In genomic region chr6:161035981-161036263, GRCh38 we compare ENCODE assay signal across 2 cellular contexts.
TF ChIP-seq lines count a peak whose summit lies in the region.

No MANE protein-coding gene starts in this region.

TF ChIP-seq in GM23338, 12 proteins besides CTCF, POLR2A, EP300 and RAD21:
- TF ChIP-seq EZH2phosphoT487 (IDR thresholded peaks at IDR 0.05; ENCODE audit: unreplicated experiment) (no peak), NANOG (IDR thresholded peaks at IDR 0.05; ENCODE audit: borderline replicate concordance) (no peak), ZNF462 (CRISPR knock-in tag; IDR thresholded peaks at IDR 0.05) (no peak), STAT1 (IDR thresholded peaks at IDR 0.05; ENCODE audit: unreplicated experiment) (no peak), JUNB (IDR thresholded peaks at IDR 0.05; ENCODE audit: unreplicated experiment) (no peak), POLR2AphosphoS5 (IDR thresholded peaks at IDR 0.05; ENCODE audit: low read depth) (no peak), ZNF331 (CRISPR knock-in tag; IDR thresholded peaks at IDR 0.05; ENCODE audit: low read depth) (no peak), REST (IDR thresholded peaks at IDR 0.05; ENCODE audit: unreplicated experiment) (no peak), ETS1 (IDR thresholded peaks at IDR 0.05) (no peak), CREB1 (CRISPR knock-in tag; IDR thresholded peaks at IDR 0.05; ENCODE audit: low read depth) (no peak), EZH2 (IDR thresholded peaks at IDR 0.05; ENCODE audit: low read depth, unreplicated experiment) (no peak), ZNF114 (CRISPR knock-in tag; IDR thresholded peaks at IDR 0.05) (no peak)
TF ChIP-seq in GM23338: peak in this region for 0.

TF ChIP-seq in GM12878, 131 proteins besides CTCF, POLR2A, EP300 and RAD21:
- TF ChIP-seq DPF2 (IDR thresholded peaks at IDR 0.05) (no peak), ZNF24 (IDR thresholded peaks at IDR 0.05) (no peak), JUND (IDR thresholded peaks at IDR 0.05; ENCODE audit: low read depth, low read length) (no peak), PAX5 (IDR thresholded peaks at IDR 0.05; ENCODE audit: borderline replicate concordance, low read depth, low read length) (no peak), ATF3 (IDR thresholded peaks at IDR 0.05; ENCODE audit: borderline replicate concordance, extremely low read depth, low read depth, low read length) (no peak), CBX3 (IDR thresholded peaks at IDR 0.05; ENCODE audit: borderline replicate concordance, low read depth) (no peak), ZBTB4 (CRISPR knock-in tag; IDR thresholded peaks at IDR 0.05) (no peak), KAT2A (conservative IDR thresholded peaks at IDR 0.05; ENCODE audit: control insufficient read depth, low read depth, low read length) (no peak), SUPT20H (IDR thresholded peaks at IDR 0.05; ENCODE audit: borderline replicate concordance, control insufficient read depth, low read depth, low read length) (no peak), IKZF1 (conservative IDR thresholded peaks at IDR 0.05) (no peak), SUZ12 (IDR thresholded peaks at IDR 0.05; ENCODE audit: unreplicated experiment) (no peak), STAT1 (conservative IDR thresholded peaks at IDR 0.05) (no peak), SPI1 (IDR thresholded peaks at IDR 0.05; ENCODE audit: borderline replicate concordance, insufficient read depth, low read depth, low read length) (no peak), RAD51 (IDR thresholded peaks at IDR 0.05) (no peak), NFXL1 (IDR thresholded peaks at IDR 0.05; ENCODE audit: borderline replicate concordance) (no peak), E2F8 (IDR thresholded peaks at IDR 0.05; ENCODE audit: low read depth, partially characterized antibody) (no peak)
TF ChIP-seq in GM12878: peak in this region for 0.
